Comparison of ENCODE assay signal across 1 cellular context in the genomic region with DNA sequence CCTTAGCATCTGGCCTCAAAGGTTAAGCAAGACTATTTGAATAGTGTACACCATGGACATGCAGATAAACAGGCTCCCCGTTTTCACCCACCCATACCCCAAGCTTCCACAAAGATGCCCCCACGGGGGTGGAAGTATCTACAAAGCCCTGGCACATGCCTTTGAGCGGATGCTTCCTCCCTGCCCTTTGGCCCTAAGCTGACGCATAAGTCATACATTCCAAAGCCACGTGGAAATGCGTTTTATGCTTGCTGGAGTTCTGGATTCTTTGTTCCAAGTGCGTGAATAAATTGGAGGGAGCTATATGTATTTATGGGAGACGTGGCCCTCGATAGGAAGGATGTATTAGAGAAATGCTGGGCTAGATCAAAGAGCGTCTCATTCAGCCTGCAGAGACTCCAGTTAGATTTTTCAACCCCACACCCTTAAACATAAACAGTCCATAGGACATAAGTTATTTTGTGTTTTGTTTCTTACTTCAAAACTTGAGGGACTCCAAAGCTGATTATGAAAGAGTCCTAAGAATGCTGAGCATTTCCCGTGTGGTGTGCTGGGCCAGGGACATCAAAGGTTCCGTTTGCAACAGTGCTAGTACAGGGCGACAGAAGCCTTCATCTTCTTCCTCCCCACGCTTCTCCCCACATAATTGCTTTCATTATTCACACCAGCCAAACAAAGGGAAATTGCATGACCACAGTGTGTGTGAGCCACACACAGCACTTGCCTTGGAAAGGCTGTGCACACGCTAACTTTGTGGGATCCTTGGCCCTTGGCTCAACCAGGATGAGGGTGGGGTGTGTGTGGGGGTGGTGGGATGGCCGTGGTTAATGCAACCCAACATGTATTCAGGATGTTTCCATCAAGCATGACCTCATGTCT.
TF ChIP-seq lines count a peak whose summit lies in the region.

No MANE protein-coding gene starts in this region.

TF ChIP-seq in HepG2, 621 proteins besides CTCF, POLR2A, EP300 and RAD21 (continued from another document and continues in another):
- TF ChIP-seq, protein P1, sequence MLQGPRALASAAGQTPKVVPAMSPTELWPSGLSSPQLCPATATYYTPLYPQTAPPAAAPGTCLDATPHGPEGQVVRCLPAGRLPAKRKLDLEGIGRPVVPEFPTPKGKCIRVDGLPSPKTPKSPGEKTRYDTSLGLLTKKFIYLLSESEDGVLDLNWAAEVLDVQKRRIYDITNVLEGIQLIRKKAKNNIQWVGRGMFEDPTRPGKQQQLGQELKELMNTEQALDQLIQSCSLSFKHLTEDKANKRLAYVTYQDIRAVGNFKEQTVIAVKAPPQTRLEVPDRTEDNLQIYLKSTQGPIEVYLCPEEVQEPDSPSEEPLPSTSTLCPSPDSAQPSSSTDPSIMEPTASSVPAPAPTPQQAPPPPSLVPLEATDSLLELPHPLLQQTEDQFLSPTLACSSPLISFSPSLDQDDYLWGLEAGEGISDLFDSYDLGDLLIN (CRISPR knock-in tag; IDR thresholded peaks at IDR 0.05; ENCODE audit: borderline replicate concordance), result no peak; the same call in 1 of the 2 replicates
- TF ChIP-seq ZNF557 (CRISPR knock-in tag; IDR thresholded peaks at IDR 0.05), result peak; percentile 80
- TF ChIP-seq, protein P2, sequence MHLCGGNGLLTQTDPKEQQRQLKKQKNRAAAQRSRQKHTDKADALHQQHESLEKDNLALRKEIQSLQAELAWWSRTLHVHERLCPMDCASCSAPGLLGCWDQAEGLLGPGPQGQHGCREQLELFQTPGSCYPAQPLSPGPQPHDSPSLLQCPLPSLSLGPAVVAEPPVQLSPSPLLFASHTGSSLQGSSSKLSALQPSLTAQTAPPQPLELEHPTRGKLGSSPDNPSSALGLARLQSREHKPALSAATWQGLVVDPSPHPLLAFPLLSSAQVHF (CRISPR knock-in tag; IDR thresholded peaks at IDR 0.05), result peak; percentile 51; the same call in 1 of the 2 replicates
- no peak for TF ChIP-seq NR1H2 (CRISPR knock-in tag; IDR thresholded peaks at IDR 0.05; ENCODE audit: borderline replicate concordance, low read depth)
- TF ChIP-seq, protein P3, sequence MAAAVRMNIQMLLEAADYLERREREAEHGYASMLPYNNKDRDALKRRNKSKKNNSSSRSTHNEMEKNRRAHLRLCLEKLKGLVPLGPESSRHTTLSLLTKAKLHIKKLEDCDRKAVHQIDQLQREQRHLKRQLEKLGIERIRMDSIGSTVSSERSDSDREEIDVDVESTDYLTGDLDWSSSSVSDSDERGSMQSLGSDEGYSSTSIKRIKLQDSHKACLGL (CRISPR knock-in tag; IDR thresholded peaks at IDR 0.05), result peak; percentile 87; the same call in 1 of the 2 replicates
- TF ChIP-seq, protein P4, sequence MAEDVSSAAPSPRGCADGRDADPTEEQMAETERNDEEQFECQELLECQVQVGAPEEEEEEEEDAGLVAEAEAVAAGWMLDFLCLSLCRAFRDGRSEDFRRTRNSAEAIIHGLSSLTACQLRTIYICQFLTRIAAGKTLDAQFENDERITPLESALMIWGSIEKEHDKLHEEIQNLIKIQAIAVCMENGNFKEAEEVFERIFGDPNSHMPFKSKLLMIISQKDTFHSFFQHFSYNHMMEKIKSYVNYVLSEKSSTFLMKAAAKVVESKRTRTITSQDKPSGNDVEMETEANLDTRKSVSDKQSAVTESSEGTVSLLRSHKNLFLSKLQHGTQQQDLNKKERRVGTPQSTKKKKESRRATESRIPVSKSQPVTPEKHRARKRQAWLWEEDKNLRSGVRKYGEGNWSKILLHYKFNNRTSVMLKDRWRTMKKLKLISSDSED (CRISPR knock-in tag; IDR thresholded peaks at IDR 0.05), result no peak
- peak; percentile 95 for TF ChIP-seq ZBTB38 (CRISPR knock-in tag; IDR thresholded peaks at IDR 0.05)
- TF ChIP-seq ZNF230 (CRISPR knock-in tag; IDR thresholded peaks at IDR 0.05), result peak; percentile 95
- TF ChIP-seq, protein P5, sequence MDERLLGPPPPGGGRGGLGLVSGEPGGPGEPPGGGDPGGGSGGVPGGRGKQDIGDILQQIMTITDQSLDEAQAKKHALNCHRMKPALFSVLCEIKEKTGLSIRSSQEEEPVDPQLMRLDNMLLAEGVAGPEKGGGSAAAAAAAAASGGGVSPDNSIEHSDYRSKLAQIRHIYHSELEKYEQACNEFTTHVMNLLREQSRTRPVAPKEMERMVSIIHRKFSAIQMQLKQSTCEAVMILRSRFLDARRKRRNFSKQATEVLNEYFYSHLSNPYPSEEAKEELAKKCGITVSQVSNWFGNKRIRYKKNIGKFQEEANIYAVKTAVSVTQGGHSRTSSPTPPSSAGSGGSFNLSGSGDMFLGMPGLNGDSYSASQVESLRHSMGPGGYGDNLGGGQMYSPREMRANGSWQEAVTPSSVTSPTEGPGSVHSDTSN (CRISPR knock-in tag; IDR thresholded peaks at IDR 0.05), result 0 out of 2 replicates have a peak, but pooled peaks have one; percentile 8
- peak; percentile 87 for TF ChIP-seq MAZ (IDR thresholded peaks at IDR 0.05; ENCODE audit: borderline replicate concordance, low read depth, low read length)
- no peak for TF ChIP-seq MAZ (CRISPR knock-in tag; IDR thresholded peaks at IDR 0.05; ENCODE audit: low read depth)
- TF ChIP-seq HHEX (CRISPR knock-in tag; IDR thresholded peaks at IDR 0.05), result peak; percentile 83
- TF ChIP-seq ZNF3 (CRISPR knock-in tag; IDR thresholded peaks at IDR 0.05), result no peak
- peak; percentile 22; the same call in 1 of the 2 replicates for TF ChIP-seq ELF4 (CRISPR knock-in tag; IDR thresholded peaks at IDR 0.05; ENCODE audit: borderline replicate concordance)
- TF ChIP-seq PLRG1 (conservative IDR thresholded peaks at IDR 0.05), result no peak
- peak; percentile 94 for TF ChIP-seq NCOA2 (CRISPR knock-in tag; IDR thresholded peaks at IDR 0.05)
- peak; percentile 45; the same call in 1 of the 2 replicates for TF ChIP-seq ZNF24 (IDR thresholded peaks at IDR 0.05)
- TF ChIP-seq ZNF766 (CRISPR knock-in tag; IDR thresholded peaks at IDR 0.05; ENCODE audit: borderline replicate concordance), result no peak
- TF ChIP-seq ZNF160 (CRISPR knock-in tag; IDR thresholded peaks at IDR 0.05), result peak; percentile 43; the same call in 1 of the 2 replicates
- TF ChIP-seq, protein P6, sequence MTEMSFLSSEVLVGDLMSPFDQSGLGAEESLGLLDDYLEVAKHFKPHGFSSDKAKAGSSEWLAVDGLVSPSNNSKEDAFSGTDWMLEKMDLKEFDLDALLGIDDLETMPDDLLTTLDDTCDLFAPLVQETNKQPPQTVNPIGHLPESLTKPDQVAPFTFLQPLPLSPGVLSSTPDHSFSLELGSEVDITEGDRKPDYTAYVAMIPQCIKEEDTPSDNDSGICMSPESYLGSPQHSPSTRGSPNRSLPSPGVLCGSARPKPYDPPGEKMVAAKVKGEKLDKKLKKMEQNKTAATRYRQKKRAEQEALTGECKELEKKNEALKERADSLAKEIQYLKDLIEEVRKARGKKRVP (CRISPR knock-in tag; IDR thresholded peaks at IDR 0.05), result peak in 1 of 2 experiments; percentile 85; a peak in 2 of 4 replicates
- TF ChIP-seq, protein P7, sequence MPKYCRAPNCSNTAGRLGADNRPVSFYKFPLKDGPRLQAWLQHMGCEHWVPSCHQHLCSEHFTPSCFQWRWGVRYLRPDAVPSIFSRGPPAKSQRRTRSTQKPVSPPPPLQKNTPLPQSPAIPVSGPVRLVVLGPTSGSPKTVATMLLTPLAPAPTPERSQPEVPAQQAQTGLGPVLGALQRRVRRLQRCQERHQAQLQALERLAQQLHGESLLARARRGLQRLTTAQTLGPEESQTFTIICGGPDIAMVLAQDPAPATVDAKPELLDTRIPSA (CRISPR knock-in tag; IDR thresholded peaks at IDR 0.05; ENCODE audit: borderline replicate concordance), result no peak
- no peak for TF ChIP-seq ZNF484 (CRISPR knock-in tag; IDR thresholded peaks at IDR 0.05; ENCODE audit: borderline replicate concordance, low read depth)
- peak; percentile 70; the same call in 1 of the 2 replicates for TF ChIP-seq ZMYM3 (CRISPR knock-in tag; IDR thresholded peaks at IDR 0.05)
- TF ChIP-seq ZNF772 (CRISPR knock-in tag; IDR thresholded peaks at IDR 0.05), result peak; percentile 59; the same call in 1 of the 2 replicates
- peak; percentile 87 for TF ChIP-seq SP4 (CRISPR knock-in tag; IDR thresholded peaks at IDR 0.05)
- TF ChIP-seq, protein P8, sequence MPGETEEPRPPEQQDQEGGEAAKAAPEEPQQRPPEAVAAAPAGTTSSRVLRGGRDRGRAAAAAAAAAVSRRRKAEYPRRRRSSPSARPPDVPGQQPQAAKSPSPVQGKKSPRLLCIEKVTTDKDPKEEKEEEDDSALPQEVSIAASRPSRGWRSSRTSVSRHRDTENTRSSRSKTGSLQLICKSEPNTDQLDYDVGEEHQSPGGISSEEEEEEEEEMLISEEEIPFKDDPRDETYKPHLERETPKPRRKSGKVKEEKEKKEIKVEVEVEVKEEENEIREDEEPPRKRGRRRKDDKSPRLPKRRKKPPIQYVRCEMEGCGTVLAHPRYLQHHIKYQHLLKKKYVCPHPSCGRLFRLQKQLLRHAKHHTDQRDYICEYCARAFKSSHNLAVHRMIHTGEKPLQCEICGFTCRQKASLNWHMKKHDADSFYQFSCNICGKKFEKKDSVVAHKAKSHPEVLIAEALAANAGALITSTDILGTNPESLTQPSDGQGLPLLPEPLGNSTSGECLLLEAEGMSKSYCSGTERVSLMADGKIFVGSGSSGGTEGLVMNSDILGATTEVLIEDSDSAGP (CRISPR knock-in tag; IDR thresholded peaks at IDR 0.05; ENCODE audit: borderline replicate concordance), result peak; percentile 68
- no peak for TF ChIP-seq CENPX (CRISPR knock-in tag; IDR thresholded peaks at IDR 0.05)
- TF ChIP-seq ZNF530 (CRISPR knock-in tag; IDR thresholded peaks at IDR 0.05; ENCODE audit: low read depth), result no peak
- TF ChIP-seq NFYC (CRISPR knock-in tag; IDR thresholded peaks at IDR 0.05), result no peak
- no peak for TF ChIP-seq NPAS2 (CRISPR knock-in tag; IDR thresholded peaks at IDR 0.05; ENCODE audit: borderline replicate concordance)
- no peak for TF ChIP-seq PAF1 (CRISPR knock-in tag; IDR thresholded peaks at IDR 0.05)
- TF ChIP-seq SRY (CRISPR knock-in tag; IDR thresholded peaks at IDR 0.05), result 0 out of 2 replicates have a peak, but pooled peaks have one; percentile 34
- TF ChIP-seq, protein P9, sequence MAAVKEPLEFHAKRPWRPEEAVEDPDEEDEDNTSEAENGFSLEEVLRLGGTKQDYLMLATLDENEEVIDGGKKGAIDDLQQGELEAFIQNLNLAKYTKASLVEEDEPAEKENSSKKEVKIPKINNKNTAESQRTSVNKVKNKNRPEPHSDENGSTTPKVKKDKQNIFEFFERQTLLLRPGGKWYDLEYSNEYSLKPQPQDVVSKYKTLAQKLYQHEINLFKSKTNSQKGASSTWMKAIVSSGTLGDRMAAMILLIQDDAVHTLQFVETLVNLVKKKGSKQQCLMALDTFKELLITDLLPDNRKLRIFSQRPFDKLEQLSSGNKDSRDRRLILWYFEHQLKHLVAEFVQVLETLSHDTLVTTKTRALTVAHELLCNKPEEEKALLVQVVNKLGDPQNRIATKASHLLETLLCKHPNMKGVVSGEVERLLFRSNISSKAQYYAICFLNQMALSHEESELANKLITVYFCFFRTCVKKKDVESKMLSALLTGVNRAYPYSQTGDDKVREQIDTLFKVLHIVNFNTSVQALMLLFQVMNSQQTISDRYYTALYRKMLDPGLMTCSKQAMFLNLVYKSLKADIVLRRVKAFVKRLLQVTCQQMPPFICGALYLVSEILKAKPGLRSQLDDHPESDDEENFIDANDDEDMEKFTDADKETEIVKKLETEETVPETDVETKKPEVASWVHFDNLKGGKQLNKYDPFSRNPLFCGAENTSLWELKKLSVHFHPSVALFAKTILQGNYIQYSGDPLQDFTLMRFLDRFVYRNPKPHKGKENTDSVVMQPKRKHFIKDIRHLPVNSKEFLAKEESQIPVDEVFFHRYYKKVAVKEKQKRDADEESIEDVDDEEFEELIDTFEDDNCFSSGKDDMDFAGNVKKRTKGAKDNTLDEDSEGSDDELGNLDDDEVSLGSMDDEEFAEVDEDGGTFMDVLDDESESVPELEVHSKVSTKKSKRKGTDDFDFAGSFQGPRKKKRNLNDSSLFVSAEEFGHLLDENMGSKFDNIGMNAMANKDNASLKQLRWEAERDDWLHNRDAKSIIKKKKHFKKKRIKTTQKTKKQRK (IDR thresholded peaks at IDR 0.05; ENCODE audit: low read length), result no peak
- TF ChIP-seq GLI4 (CRISPR knock-in tag; IDR thresholded peaks at IDR 0.05; ENCODE audit: borderline replicate concordance), result no peak; the same call in 1 of the 2 replicates
- peak; percentile 84; the same call in 1 of the 2 replicates for TF ChIP-seq MXD4 (CRISPR knock-in tag; IDR thresholded peaks at IDR 0.05)
- TF ChIP-seq ZSCAN9 (CRISPR knock-in tag; IDR thresholded peaks at IDR 0.05; ENCODE audit: borderline replicate concordance), result peak; percentile 52
- peak; percentile 26; the same call in 1 of the 2 replicates for TF ChIP-seq ZNF569 (CRISPR knock-in tag; IDR thresholded peaks at IDR 0.05; ENCODE audit: borderline replicate concordance)
- peak; percentile 81 for TF ChIP-seq ZNF749 (CRISPR knock-in tag; IDR thresholded peaks at IDR 0.05; ENCODE audit: borderline replicate concordance)
- no peak for TF ChIP-seq RBAK (CRISPR knock-in tag; IDR thresholded peaks at IDR 0.05)
- TF ChIP-seq, protein P10, sequence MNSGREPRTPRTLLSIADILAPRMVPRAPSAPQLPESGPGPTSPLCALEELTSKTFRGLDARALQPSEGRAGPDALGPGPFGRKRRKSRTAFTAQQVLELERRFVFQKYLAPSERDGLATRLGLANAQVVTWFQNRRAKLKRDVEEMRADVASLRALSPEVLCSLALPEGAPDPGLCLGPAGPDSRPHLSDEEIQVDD (CRISPR knock-in tag; IDR thresholded peaks at IDR 0.05; ENCODE audit: borderline replicate concordance), result no peak; the same call in 1 of the 2 replicates
- peak; percentile 54 for TF ChIP-seq ZC3H13 (CRISPR knock-in tag; IDR thresholded peaks at IDR 0.05)
- TF ChIP-seq KDM1A (CRISPR knock-in tag; IDR thresholded peaks at IDR 0.05), result peak; percentile 20; the same call in 1 of the 2 replicates
- TF ChIP-seq TGIF2 (CRISPR knock-in tag; IDR thresholded peaks at IDR 0.05), result peak; percentile 49
- TF ChIP-seq ZNF543 (CRISPR knock-in tag; IDR thresholded peaks at IDR 0.05), result peak; percentile 94
- 0 out of 2 replicates have a peak, but pooled peaks have one; percentile 36 for TF ChIP-seq POLR2AphosphoS5 (IDR thresholded peaks at IDR 0.05; ENCODE audit: low read depth, low read length)
- TF ChIP-seq SP2 (CRISPR knock-in tag; IDR thresholded peaks at IDR 0.05), result no peak; the same call in 1 of the 2 replicates
- peak; percentile 85 for TF ChIP-seq HNF4A (CRISPR knock-in tag; IDR thresholded peaks at IDR 0.05)
- TF ChIP-seq SMAD3 (CRISPR knock-in tag; IDR thresholded peaks at IDR 0.05), result peak; percentile 88
- TF ChIP-seq ETV6 (CRISPR knock-in tag; conservative IDR thresholded peaks at IDR 0.05), result peak; percentile 80; the same call in 1 of the 2 replicates
- TF ChIP-seq, protein P11, sequence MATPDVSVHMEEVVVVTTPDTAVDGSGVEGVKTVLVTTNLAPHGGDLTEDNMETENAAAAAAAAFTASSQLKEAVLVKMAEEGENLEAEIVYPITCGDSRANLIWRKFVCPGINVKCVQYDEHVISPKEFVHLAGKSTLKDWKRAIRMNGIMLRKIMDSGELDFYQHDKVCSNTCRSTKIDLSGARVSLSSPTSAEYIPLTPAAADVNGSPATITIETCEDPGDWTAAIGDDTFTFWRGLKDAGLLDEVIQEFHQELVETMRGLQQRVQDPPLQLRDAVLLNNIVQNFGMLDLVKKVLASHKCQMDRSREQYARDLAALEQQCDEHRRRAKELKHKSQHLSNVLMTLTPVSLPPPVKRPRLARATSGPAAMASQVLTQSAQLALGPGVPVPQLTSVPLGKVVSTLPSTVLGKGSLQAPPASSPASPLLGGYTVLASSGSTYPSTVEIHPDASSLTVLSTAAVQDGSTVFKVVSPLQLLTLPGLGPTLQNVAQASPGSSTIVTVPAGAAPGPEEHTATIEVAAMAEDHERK (CRISPR knock-in tag; IDR thresholded peaks at IDR 0.05; ENCODE audit: low read depth), result peak; percentile 56; the same call in 1 of the 2 replicates
- no peak for TF ChIP-seq ADNP (CRISPR knock-in tag; IDR thresholded peaks at IDR 0.05)
